15 cellular contexts compared by ENCODE assay signal in genomic region chr15:23074684-23075083, GRCh38. TPM values are rescaled to one million over a fixed set of nuclear protein-coding genes. Genes with fewer than 3 reads are reported as not detected.
A peak's percentile ranks its signal among the peaks of the same experiment; 100 is the strongest.
DNase-seq lines count a peak whose midpoint lies in the region; ATAC-seq and TF ChIP-seq lines count a peak whose summit lies in the region.
"Had no signal": no experiment of that assay in that cellular context is flagged by ENCODE, and none has a peak within 500 bp of the region (broad histone marks: within the 10 kb centered on the region; RNA-seq: fewer than 3 reads in every experiment).

No MANE protein-coding gene starts in this region.

- CTCF ChIA-PET in GM10248 (lab: Yijun Ruan, JAX), result interaction anchor here (1.5 kb wide), 1 partner anchor 12 kb away, joined by 5 read pairs; no protein-coding TSS in a partner anchor

- H3K9me3 Mint-ChIP-seq in activated T-cell treated with anti-CD3 and anti-CD28 coated beads, Interleukin-2, amount 50 U/mL, for 72 hours, result no peaks in the 10 kb centered on the region

- H4K20me1 ChIP-seq in BLaER1 treated with 17β-estradiol and CSF1 and Interleukin-3, amounts not matched to agents 10 nM and 100 nM, result no peaks in the 10 kb centered on the region

- H3K4me1 ChIP-seq in BLaER1 treated with 17β-estradiol and CSF1 and Interleukin-3, amounts not matched to agents 10 nM and 100 nM, result peaks cover 0 to 24% (median 9%) of the 10 kb centered on the region in 10 experiments; a peak in 12 of 20 replicates
- H3K4me1 ChIP-seq: adrenal gland had no signal

- no peak overlapping the region for H3K4me3 ChIP-seq in BLaER1 treated with 17β-estradiol and CSF1 and Interleukin-3, amounts not matched to agents 10 nM and 100 nM
- H3K4me3 ChIP-seq in Jurkat, Clone E6-1 (ENCODE audit: low read length), result no peak overlapping the region
- no peak overlapping the region for H3K4me3 ChIP-seq in fibroblast of mammary gland (ENCODE audit: control insufficient read depth, low read depth, low read length)
- H3K4me3 ChIP-seq: adrenal gland had no signal

- H3K36me3 Mint-ChIP-seq in activated T-cell treated with anti-CD3 and anti-CD28 coated beads, Interleukin-2, amount 50 U/mL, for 72 hours (ENCODE audit: insufficient read depth in 2 of 2), result no peaks in the 10 kb centered on the region

- H3K27me3 Mint-ChIP-seq in activated T-cell treated with anti-CD3 and anti-CD28 coated beads, Interleukin-2, amount 50 U/mL, for 72 hours (ENCODE audit: low read depth), result peaks cover 12% of the 10 kb centered on the region

- H3K9me3 ChIP-seq in BLaER1 treated with 17β-estradiol and CSF1 and Interleukin-3, amounts not matched to agents 10 nM and 100 nM (replicated peaks in 1 of 11), result no peaks in the 10 kb centered on the region
- H3K9me3 ChIP-seq: adrenal gland had no signal

- no peak overlapping the region for H3K27ac Mint-ChIP-seq in activated T-cell treated with anti-CD3 and anti-CD28 coated beads, Interleukin-2, amount 50 U/mL, for 72 hours

- in situ Hi-C loops in GM13976 (cut with MboI; ENCODE audit: low sequenced_read_pairs, unreplicated experiment), result loop anchor here (10.0 kb wide), 1 partner anchor 60 kb away; no protein-coding TSS in a partner anchor

- H3K4me1 Mint-ChIP-seq in activated T-cell treated with anti-CD3 and anti-CD28 coated beads, Interleukin-2, amount 50 U/mL, for 72 hours (ENCODE audit: low read depth), result no peaks in the 10 kb centered on the region

- ATAC-seq in activated T-cell treated with anti-CD3 and anti-CD28 coated beads, Interleukin-2, amount 50 U/mL, for 72 hours (replicated peaks in 1 of 2), result no peak
- no peak for ATAC-seq in GM18498 (IDR thresholded peaks at IDR 0.05; ENCODE audit: unreplicated experiment)

- POLR2A ChIA-PET in GM10248 (lab: Yijun Ruan, JAX), result no interaction called here

- no peaks in the 10 kb centered on the region for H3K27me3 ChIP-seq in BLaER1 treated with 17β-estradiol and CSF1 and Interleukin-3, amounts not matched to agents 10 nM and 100 nM
- H3K27me3 ChIP-seq: adrenal gland had no signal

- no peaks in the 10 kb centered on the region for H3K36me3 ChIP-seq in BLaER1 treated with 17β-estradiol and CSF1 and Interleukin-3, amounts not matched to agents 10 nM and 100 nM
- H3K36me3 ChIP-seq: adrenal gland had no signal

- H3K27ac ChIP-seq in BLaER1 treated with 17β-estradiol and CSF1 and Interleukin-3, amounts not matched to agents 10 nM and 100 nM, result no peak overlapping the region
- H3K27ac ChIP-seq: adrenal gland had no signal

- peak overlapping the region in 7 of 11 experiments; percentile 27 to 58 (median 45); a peak in 10 of 22 replicates for H3K4me2 ChIP-seq in BLaER1 treated with 17β-estradiol and CSF1 and Interleukin-3, amounts not matched to agents 10 nM and 100 nM

- H3K4me3 Mint-ChIP-seq in activated T-cell treated with anti-CD3 and anti-CD28 coated beads, Interleukin-2, amount 50 U/mL, for 72 hours, result no peak overlapping the region

- peak; percentile 17 for DNase-seq in Jurkat, Clone E6-1 (ENCODE audit: low read depth, low spot score)
- DNase-seq in OCI-M1 (lab: John Stamatoyannopoulos, UW) (peak; percentile 51), fibroblast of mammary gland (ENCODE audit: low read depth) (peak; percentile 2), GM13976 (ENCODE audit: low spot score) (no peak), GM10248 (ENCODE audit: extremely low spot score) (no peak)
- DNase-seq in activated T-cell treated with anti-CD3 and anti-CD28 coated beads, Interleukin-2, amount 50 U/mL, for 72 hours, result no peak
- DNase-seq: adrenal gland; cerebellar nuclear complex; left colon; NCI-H446; occipital lobe; stimulated activated CD4-positive, alpha-beta T cell treated with anti-CD3 and anti-CD28 coated beads, Interleukin-2, amount 100 ng/mL, for 24 hours; T-helper 1 cell had no signal

- TF ChIP-seq CTCF in fibroblast of mammary gland (conservative IDR thresholded peaks at IDR 0.05; ENCODE audit: control insufficient read depth, insufficient read depth, low read depth, low read length) (no peak), GM13976 (IDR thresholded peaks at IDR 0.05; ENCODE audit: borderline replicate concordance, control extremely low read depth, extremely low read depth, insufficient read depth, missing control alignments) (no peak), GM10248 (IDR thresholded peaks at IDR 0.05; ENCODE audit: control extremely low read depth, extremely low read depth, low read depth, missing control alignments) (no peak)

- H3K9ac ChIP-seq in BLaER1 treated with 17β-estradiol and CSF1 and Interleukin-3, amounts not matched to agents 10 nM and 100 nM, result no peak overlapping the region

RNA-seq across cellular contexts. Expression of gene TUBGCP5, which starts 35.3 kb away (rescaled TPM):
- polyA plus RNA-seq in Jurkat, Clone E6-1 (2012; ENCODE audit: insufficient read depth, insufficient read length), result 41.1 TPM
- 10 to 100 TPM; 10.3 to 12.6 TPM for total RNA-seq in activated T-cell treated with anti-CD3 and anti-CD28 coated beads, Interleukin-2, amount 50 U/mL, for 72 hours

Comparison
In these comparisons a context has a peak if more than half of its experiments do, and no peak if none do; other contexts are left out.
1. DNase-seq: peak in Jurkat, Clone E6-1 (single experiment), OCI-M1 (single experiment) and fibroblast of mammary gland (single experiment); none in GM13976 (single experiment), GM10248 (single experiment) and activated T-cell treated with anti-CD3 and anti-CD28 coated beads, Interleukin-2, amount 50 U/mL, for 72 hours (0 of 2).